ENCODE assay signal across 1 cellular context in the genomic region with DNA sequence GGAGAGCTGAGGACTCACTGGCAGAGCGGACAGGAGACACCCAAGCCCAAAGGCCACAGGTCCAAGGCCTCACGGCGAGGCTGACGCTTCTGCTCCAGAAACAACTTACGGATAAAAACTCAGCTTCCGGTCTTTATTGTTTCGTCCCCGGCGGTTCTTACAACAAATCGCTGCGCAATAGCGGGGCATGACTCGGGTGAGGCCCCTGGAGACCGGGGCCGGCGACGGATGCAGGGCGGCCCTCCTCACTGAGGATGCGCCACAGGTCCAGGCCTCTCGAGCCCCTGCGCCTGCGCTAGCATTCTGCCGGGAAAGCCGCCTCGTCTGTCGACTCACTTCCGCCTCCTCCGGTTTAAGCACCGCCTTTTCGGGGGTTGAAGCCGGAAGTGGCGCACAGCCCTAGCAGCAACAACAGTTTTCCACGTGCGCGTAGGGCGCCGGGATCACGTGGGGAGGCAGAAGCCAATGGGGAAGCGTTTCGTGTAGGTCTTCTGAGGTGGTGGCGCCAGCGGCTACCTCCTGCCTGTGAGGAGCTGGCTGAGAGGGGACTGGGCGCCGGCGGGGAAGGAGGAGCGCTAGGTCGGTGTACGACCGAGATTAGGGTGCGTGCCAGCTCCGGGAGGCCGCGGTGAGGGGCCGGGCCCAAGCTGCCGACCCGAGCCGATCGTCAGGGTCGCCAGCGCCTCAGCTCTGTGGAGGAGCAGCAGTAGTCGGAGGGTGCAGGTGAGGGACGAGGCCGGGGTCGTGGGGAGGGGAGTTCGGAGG.
TF ChIP-seq lines count a peak whose summit lies in the region.

Gene DNAJB9, plus strand, starts transcription at position 494 of the 765 bp plus-strand sequence. CDS start 1,853 bp downstream, outside the sequence.
A gene with protein sequence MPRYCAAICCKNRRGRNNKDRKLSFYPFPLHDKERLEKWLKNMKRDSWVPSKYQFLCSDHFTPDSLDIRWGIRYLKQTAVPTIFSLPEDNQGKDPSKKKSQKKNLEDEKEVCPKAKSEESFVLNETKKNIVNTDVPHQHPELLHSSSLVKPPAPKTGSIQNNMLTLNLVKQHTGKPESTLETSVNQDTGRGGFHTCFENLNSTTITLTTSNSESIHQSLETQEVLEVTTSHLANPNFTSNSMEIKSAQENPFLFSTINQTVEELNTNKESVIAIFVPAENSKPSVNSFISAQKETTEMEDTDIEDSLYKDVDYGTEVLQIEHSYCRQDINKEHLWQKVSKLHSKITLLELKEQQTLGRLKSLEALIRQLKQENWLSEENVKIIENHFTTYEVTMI (minus strand): TSS at position 326 of the 765 bp plus-strand sequence. CDS start 137 bp downstream, at position 189.

TF ChIP-seq in H1, 55 proteins besides CTCF, POLR2A, EP300 and RAD21 (continues in another document):
- TF ChIP-seq TAF7 (optimal IDR thresholded peaks at IDR 0.05; ENCODE audit: borderline replicate concordance, low read depth, low read length) (peak; percentile 55), JUND (IDR thresholded peaks at IDR 0.05; ENCODE audit: low read length) (no peak; the same call in 1 of the 2 replicates), ATF2 (IDR thresholded peaks at IDR 0.05; ENCODE audit: low read length) (no peak; the same call in none of the 2 replicates), SUZ12 (IDR thresholded peaks at IDR 0.05; ENCODE audit: low read length) (no peak), CHD7 (IDR thresholded peaks at IDR 0.05; ENCODE audit: insufficient replicate concordance, low read length) (no peak), SIRT6 (IDR thresholded peaks at IDR 0.05; ENCODE audit: low read length) (no peak), SIX5 (IDR thresholded peaks at IDR 0.05; ENCODE audit: low read depth, low read length) (no peak), SP2 (IDR thresholded peaks at IDR 0.05; ENCODE audit: low read length) (no peak), TCF12 (IDR thresholded peaks at IDR 0.05; ENCODE audit: low read depth, low read length) (no peak), BCL11A (IDR thresholded peaks at IDR 0.05; ENCODE audit: low read depth in 2 of 2, low read length in 2 of 2) (no peak), JUN (IDR thresholded peaks at IDR 0.05; ENCODE audit: low read depth, low read length) (0 out of 2 replicates have a peak, but pooled peaks have one; percentile 12), SRF (IDR thresholded peaks at IDR 0.05; ENCODE audit: low read depth, low read length) (no peak), BRCA1 (IDR thresholded peaks at IDR 0.05; ENCODE audit: low read depth, low read length) (no peak), CEBPB (IDR thresholded peaks at IDR 0.05; ENCODE audit: low read depth, low read length) (no peak), CHD2 (IDR thresholded peaks at IDR 0.05; ENCODE audit: low read length) (no peak; the same call in 1 of the 2 replicates), HDAC2 (IDR thresholded peaks at IDR 0.05; ENCODE audit: borderline replicate concordance in 1 of 2, low read depth in 2 of 2, low read length in 2 of 2) (peak in 1 of 2 experiments; percentile 43; a peak in 1 of 4 replicates), SP4 (IDR thresholded peaks at IDR 0.05; ENCODE audit: low read length) (peak; percentile 67), CBX8 (IDR thresholded peaks at IDR 0.05; ENCODE audit: borderline replicate concordance, low read depth, low read length) (no peak), HDAC6 (IDR thresholded peaks at IDR 0.05; ENCODE audit: low read depth, low read length) (no peak), KDM1A (IDR thresholded peaks at IDR 0.05; ENCODE audit: borderline replicate concordance, low read length) (no peak), TEAD4 (IDR thresholded peaks at IDR 0.05; ENCODE audit: low read depth, low read length) (peak; percentile 25; the same call in 1 of the 2 replicates), GTF2F1 (IDR thresholded peaks at IDR 0.05; ENCODE audit: borderline replicate concordance, low read depth, low read length) (peak; percentile 63; the same call in 1 of the 2 replicates), MAFK (IDR thresholded peaks at IDR 0.05; ENCODE audit: low read depth, low read length) (no peak), PHF8 (conservative IDR thresholded peaks at IDR 0.05; ENCODE audit: low read depth, low read length) (peak; percentile 86), SIN3A (conservative IDR thresholded peaks at IDR 0.05 in 1 of 2, IDR thresholded peaks at IDR 0.05 in 1 of 2; ENCODE audit: low read depth in 1 of 2, low read length in 2 of 2) (peak in 1 of 2 experiments; percentile 87; a peak in 1 of 4 replicates), GABPA (IDR thresholded peaks at IDR 0.05; ENCODE audit: borderline replicate concordance, insufficient read depth, low read length) (peak; percentile 90; the same call in 1 of the 2 replicates), EZH2 (IDR thresholded peaks at IDR 0.05; ENCODE audit: low read depth, low read length, severe bottlenecking) (no peak), KDM4A (IDR thresholded peaks at IDR 0.05; ENCODE audit: low read depth, low read length, severe bottlenecking) (no peak), NANOG (IDR thresholded peaks at IDR 0.05; ENCODE audit: insufficient read depth, low read depth, low read length, poor library complexity, severe bottlenecking) (no peak), TBP (IDR thresholded peaks at IDR 0.05; ENCODE audit: low read depth, low read length) (peak; percentile 89), BACH1 (IDR thresholded peaks at IDR 0.05; ENCODE audit: low read length) (no peak), POU5F1 (IDR thresholded peaks at IDR 0.05; ENCODE audit: low read depth, low read length) (no peak), CTBP2 (IDR thresholded peaks at IDR 0.05; ENCODE audit: borderline replicate concordance, insufficient read depth, insufficient read length, low read length) (no peak), ATF3 (IDR thresholded peaks at IDR 0.05; ENCODE audit: insufficient read depth, low read depth, low read length) (peak; percentile 91), KDM5A (IDR thresholded peaks at IDR 0.05; ENCODE audit: low read length) (no peak; the same call in 1 of the 2 replicates), CREB1 (IDR thresholded peaks at IDR 0.05) (peak; percentile 88), SAP30 (IDR thresholded peaks at IDR 0.05; ENCODE audit: insufficient read depth, insufficient replicate concordance, low read length) (no peak), ASH2L (IDR thresholded peaks at IDR 0.05; ENCODE audit: low read length) (peak; percentile 98), TAF1 (IDR thresholded peaks at IDR 0.05; ENCODE audit: low read depth, low read length) (peak; percentile 86), FOSL1 (IDR thresholded peaks at IDR 0.05; ENCODE audit: insufficient read depth, low read depth, low read length) (no peak), RXRA (IDR thresholded peaks at IDR 0.05; ENCODE audit: insufficient read depth, low read depth, low read length) (no peak), E2F6 (IDR thresholded peaks at IDR 0.05) (peak; percentile 95), ZNF274 (IDR thresholded peaks at IDR 0.05; ENCODE audit: borderline replicate concordance, extremely low read depth, low read length) (no peak), CHD1 (IDR thresholded peaks at IDR 0.05; ENCODE audit: low read depth, low read length) (no peak), RBBP5 (IDR thresholded peaks at IDR 0.05; ENCODE audit: borderline replicate concordance, low read depth, low read length) (no peak; the same call in 1 of the 2 replicates), NRF1 (IDR thresholded peaks at IDR 0.05; ENCODE audit: low read depth, low read length) (peak; percentile 87), RFX5 (IDR thresholded peaks at IDR 0.05; ENCODE audit: borderline replicate concordance, low read depth, low read length) (no peak)
- TF ChIP-seq, protein P1, sequence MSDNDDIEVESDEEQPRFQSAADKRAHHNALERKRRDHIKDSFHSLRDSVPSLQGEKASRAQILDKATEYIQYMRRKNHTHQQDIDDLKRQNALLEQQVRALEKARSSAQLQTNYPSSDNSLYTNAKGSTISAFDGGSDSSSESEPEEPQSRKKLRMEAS (IDR thresholded peaks at IDR 0.05), result peak; percentile 100
- TF ChIP-seq, protein P2, sequence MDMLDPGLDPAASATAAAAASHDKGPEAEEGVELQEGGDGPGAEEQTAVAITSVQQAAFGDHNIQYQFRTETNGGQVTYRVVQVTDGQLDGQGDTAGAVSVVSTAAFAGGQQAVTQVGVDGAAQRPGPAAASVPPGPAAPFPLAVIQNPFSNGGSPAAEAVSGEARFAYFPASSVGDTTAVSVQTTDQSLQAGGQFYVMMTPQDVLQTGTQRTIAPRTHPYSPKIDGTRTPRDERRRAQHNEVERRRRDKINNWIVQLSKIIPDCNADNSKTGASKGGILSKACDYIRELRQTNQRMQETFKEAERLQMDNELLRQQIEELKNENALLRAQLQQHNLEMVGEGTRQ (IDR thresholded peaks at IDR 0.05; ENCODE audit: low read length), result peak; percentile 99
